2 cellular contexts compared by ENCODE assay signal in the genomic region with DNA sequence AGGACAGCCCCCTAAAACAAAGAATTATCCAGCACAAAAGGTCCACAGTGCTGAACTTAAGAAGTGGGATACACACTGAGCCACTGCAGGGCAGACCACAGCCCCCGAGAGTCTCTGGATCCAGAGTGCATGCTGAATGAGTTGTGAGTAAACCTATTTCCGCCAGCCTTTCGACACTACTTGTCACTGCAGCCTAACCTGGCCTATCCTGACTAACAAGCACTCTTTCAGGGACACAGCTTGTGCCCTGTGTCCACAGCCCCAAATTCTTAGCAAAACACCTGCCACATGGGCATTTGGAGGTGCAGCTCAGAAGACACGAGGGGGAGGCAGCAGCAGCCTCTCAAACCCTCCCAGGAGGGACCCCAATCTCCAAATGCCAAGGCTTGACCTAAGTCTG.
A peak's percentile ranks its signal among the peaks of the same experiment; 100 is the strongest.
TF ChIP-seq lines count a peak whose summit lies in the region.

No MANE protein-coding gene starts in this region.

TF ChIP-seq in HepG2, 621 proteins besides CTCF, POLR2A, EP300 and RAD21:
- TF ChIP-seq MATR3 (CRISPR knock-in tag; IDR thresholded peaks at IDR 0.05): no peak
- peak; percentile 98 for TF ChIP-seq ZNF12 (CRISPR knock-in tag; IDR thresholded peaks at IDR 0.05)

TF ChIP-seq in H1, 55 proteins besides CTCF, POLR2A, EP300 and RAD21:
- TF ChIP-seq CBX5 (IDR thresholded peaks at IDR 0.05; ENCODE audit: low read depth, low read length) (no peak), JUN (IDR thresholded peaks at IDR 0.05; ENCODE audit: low read depth, low read length) (no peak), RXRA (IDR thresholded peaks at IDR 0.05; ENCODE audit: insufficient read depth, low read depth, low read length) (no peak), YY1 (IDR thresholded peaks at IDR 0.05; ENCODE audit: low read depth, low read length) (no peak), CEBPB (IDR thresholded peaks at IDR 0.05; ENCODE audit: low read depth, low read length) (no peak)
